In the genomic region with DNA sequence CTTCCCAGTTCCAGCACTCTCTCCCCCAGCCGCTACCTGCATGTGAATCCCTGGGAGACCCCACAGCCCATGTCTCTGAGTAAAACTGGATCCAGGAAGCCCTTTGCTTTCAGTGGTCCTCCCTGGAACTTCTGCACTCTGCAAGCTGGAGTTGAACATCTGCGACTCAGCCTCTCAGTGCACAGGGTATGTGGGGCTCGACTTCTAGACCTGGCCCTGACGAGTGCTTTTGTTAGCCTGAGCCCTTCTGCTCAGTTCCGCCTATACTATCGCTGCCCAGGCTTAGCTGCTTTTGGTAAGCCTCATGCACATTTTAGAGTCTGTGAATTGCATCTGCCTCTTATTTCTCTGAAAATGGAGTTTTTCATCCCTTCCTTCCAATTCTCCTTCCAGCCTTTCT, we compare ENCODE assay signal across 6 cellular contexts.
DNase-seq lines count a peak whose midpoint lies in the region; ATAC-seq and TF ChIP-seq lines count a peak whose summit lies in the region.
"Not testable (repeated sequence)": the region's sequence is repeated elsewhere in the genome, so short reads cannot be mapped to it uniquely, and the experiment has no call there.

No MANE protein-coding gene starts in this region.

- not testable (repeated sequence) for H3K27me3 ChIP-seq in heart left ventricle; left ventricle myocardium inferior (ENCODE audit: low read depth); right atrium auricular region; lower lobe of right lung (ENCODE audit: low read depth); gastrocnemius medialis

- H3K4me3 ChIP-seq in heart left ventricle, left ventricle myocardium inferior, right atrium auricular region, lower lobe of right lung, gastrocnemius medialis: not testable (repeated sequence)

- ATAC-seq in Right ventricle myocardium inferior (peak; percentile 26), heart left ventricle (peak in 1 of 4 donors; percentile 38), lower lobe of right lung (peak in 1 of 2 donors; percentile 25)
- not testable (repeated sequence) for ATAC-seq in gastrocnemius medialis

- WGBS in heart left ventricle, 4 donors = 72 to 82% (median 76%) methylated on average over 5 to 6 of the region's 6 CpGs

- DNase-seq in Right ventricle myocardium inferior (ENCODE audit: missing footprints); heart left ventricle; left ventricle myocardium inferior; right atrium auricular region (ENCODE audit: low spot score); lower lobe of right lung; gastrocnemius medialis: not testable (repeated sequence)

- peak overlapping the region in 11 of 12 donors; percentile 1 to 67 (median 30) for H3K27ac ChIP-seq in heart left ventricle
- peak overlapping the region; percentile 68 for H3K27ac ChIP-seq in left ventricle myocardium inferior (replicated peaks)
- peak overlapping the region; percentile 7 to 13 for H3K27ac ChIP-seq in right atrium auricular region
- H3K27ac ChIP-seq in lower lobe of right lung = peak overlapping the region; percentile 36
- peak overlapping the region in 3 of 4 donors; percentile 41 to 61 (median 50) for H3K27ac ChIP-seq in gastrocnemius medialis

- in situ Hi-C loops in gastrocnemius medialis (cut with MboI; ENCODE audit: low sequenced_read_pairs in 4 of 4) = not testable (repeated sequence)

- intact Hi-C loops in Right ventricle myocardium inferior (cut with DNase I); heart left ventricle (cut with DNase I); left ventricle myocardium inferior (cut with micrococcal nuclease); lower lobe of right lung (cut with DNase I); gastrocnemius medialis (cut with DNase I; ENCODE audit: low total_unique reads): not testable (repeated sequence)

- TF ChIP-seq POLR2A in heart left ventricle (IDR thresholded peaks at IDR 0.05); gastrocnemius medialis (IDR thresholded peaks at IDR 0.05): not testable (repeated sequence)

- not testable (repeated sequence) for H3K9me3 ChIP-seq in heart left ventricle; left ventricle myocardium inferior (replicated peaks); right atrium auricular region; lower lobe of right lung; gastrocnemius medialis

- not testable (repeated sequence) for H3K36me3 ChIP-seq in heart left ventricle, left ventricle myocardium inferior, right atrium auricular region, lower lobe of right lung, gastrocnemius medialis

- TF ChIP-seq CTCF in heart left ventricle (IDR thresholded peaks at IDR 0.05); left ventricle myocardium inferior (IDR thresholded peaks at IDR 0.05; ENCODE audit: borderline replicate concordance); right atrium auricular region (IDR thresholded peaks at IDR 0.05); lower lobe of right lung (IDR thresholded peaks at IDR 0.05); gastrocnemius medialis (IDR thresholded peaks at IDR 0.05 in 4 of 5, conservative IDR thresholded peaks at IDR 0.05 in 1 of 5): not testable (repeated sequence)

- H3K4me1 ChIP-seq in heart left ventricle (peaks cover 0 to 20% (median 5%) of the 10 kb centered on the region in 12 donors), left ventricle myocardium inferior (peaks cover 19% of the 10 kb centered on the region)
- H3K4me1 ChIP-seq in right atrium auricular region, lower lobe of right lung, gastrocnemius medialis: not testable (repeated sequence)

Comparison
In these comparisons a context has a peak if more than half of its experiments do, and no peak if none do; other contexts are left out.
1. H3K27ac ChIP-seq: peak in every context shown above with its lines; median percentile 68 in left ventricle myocardium inferior; 50 in gastrocnemius medialis; 36 in lower lobe of right lung; 30 in heart left ventricle; 10 in right atrium auricular region.